ENCODE assay signal across 2 cellular contexts in the genomic region with DNA sequence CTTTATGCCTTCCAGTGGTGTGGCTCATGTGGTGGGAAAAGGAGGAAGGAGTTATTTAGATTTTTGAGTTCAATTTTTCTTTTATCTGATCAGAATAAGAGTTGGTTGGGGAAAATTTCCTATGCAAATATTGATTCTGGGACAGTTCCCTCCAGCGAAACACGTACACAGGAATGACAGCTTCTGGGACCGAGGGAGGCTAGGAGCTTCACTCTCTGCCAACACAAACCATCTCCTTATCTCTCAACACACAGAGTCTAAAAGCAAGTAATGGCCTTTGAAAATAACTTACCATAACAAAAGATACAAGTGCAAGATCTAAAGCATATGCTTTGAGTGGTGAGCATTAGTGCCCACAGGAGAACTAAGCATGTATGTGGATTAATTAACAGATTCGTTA.
TF ChIP-seq lines count a peak whose summit lies in the region.

No MANE protein-coding gene starts in this region.

TF ChIP-seq in HepG2, 621 proteins besides CTCF, POLR2A, EP300 and RAD21 (continued from another document):
- TF ChIP-seq NFYC (CRISPR knock-in tag; IDR thresholded peaks at IDR 0.05) (no peak), ZMYM3 (CRISPR knock-in tag; IDR thresholded peaks at IDR 0.05) (no peak), ZNF549 (CRISPR knock-in tag; IDR thresholded peaks at IDR 0.05) (no peak), DMAP1 (CRISPR knock-in tag; IDR thresholded peaks at IDR 0.05) (no peak), ESRRA (CRISPR knock-in tag; IDR thresholded peaks at IDR 0.05; ENCODE audit: low read depth) (no peak), THYN1 (CRISPR knock-in tag; IDR thresholded peaks at IDR 0.05; ENCODE audit: borderline replicate concordance, low read depth) (no peak), ONECUT2 (CRISPR knock-in tag; IDR thresholded peaks at IDR 0.05) (no peak)
- TF ChIP-seq, protein P1, sequence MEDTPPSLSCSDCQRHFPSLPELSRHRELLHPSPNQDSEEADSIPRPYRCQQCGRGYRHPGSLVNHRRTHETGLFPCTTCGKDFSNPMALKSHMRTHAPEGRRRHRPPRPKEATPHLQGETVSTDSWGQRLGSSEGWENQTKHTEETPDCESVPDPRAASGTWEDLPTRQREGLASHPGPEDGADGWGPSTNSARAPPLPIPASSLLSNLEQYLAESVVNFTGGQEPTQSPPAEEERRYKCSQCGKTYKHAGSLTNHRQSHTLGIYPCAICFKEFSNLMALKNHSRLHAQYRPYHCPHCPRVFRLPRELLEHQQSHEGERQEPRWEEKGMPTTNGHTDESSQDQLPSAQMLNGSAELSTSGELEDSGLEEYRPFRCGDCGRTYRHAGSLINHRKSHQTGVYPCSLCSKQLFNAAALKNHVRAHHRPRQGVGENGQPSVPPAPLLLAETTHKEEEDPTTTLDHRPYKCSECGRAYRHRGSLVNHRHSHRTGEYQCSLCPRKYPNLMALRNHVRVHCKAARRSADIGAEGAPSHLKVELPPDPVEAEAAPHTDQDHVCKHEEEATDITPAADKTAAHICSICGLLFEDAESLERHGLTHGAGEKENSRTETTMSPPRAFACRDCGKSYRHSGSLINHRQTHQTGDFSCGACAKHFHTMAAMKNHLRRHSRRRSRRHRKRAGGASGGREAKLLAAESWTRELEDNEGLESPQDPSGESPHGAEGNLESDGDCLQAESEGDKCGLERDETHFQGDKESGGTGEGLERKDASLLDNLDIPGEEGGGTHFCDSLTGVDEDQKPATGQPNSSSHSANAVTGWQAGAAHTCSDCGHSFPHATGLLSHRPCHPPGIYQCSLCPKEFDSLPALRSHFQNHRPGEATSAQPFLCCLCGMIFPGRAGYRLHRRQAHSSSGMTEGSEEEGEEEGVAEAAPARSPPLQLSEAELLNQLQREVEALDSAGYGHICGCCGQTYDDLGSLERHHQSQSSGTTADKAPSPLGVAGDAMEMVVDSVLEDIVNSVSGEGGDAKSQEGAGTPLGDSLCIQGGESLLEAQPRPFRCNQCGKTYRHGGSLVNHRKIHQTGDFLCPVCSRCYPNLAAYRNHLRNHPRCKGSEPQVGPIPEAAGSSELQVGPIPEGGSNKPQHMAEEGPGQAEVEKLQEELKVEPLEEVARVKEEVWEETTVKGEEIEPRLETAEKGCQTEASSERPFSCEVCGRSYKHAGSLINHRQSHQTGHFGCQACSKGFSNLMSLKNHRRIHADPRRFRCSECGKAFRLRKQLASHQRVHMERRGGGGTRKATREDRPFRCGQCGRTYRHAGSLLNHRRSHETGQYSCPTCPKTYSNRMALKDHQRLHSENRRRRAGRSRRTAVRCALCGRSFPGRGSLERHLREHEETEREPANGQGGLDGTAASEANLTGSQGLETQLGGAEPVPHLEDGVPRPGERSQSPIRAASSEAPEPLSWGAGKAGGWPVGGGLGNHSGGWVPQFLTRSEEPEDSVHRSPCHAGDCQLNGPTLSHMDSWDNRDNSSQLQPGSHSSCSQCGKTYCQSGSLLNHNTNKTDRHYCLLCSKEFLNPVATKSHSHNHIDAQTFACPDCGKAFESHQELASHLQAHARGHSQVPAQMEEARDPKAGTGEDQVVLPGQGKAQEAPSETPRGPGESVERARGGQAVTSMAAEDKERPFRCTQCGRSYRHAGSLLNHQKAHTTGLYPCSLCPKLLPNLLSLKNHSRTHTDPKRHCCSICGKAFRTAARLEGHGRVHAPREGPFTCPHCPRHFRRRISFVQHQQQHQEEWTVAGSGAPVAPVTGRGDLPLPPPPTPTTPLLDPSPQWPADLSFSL (CRISPR knock-in tag; IDR thresholded peaks at IDR 0.05): no peak
- TF ChIP-seq, protein P2, sequence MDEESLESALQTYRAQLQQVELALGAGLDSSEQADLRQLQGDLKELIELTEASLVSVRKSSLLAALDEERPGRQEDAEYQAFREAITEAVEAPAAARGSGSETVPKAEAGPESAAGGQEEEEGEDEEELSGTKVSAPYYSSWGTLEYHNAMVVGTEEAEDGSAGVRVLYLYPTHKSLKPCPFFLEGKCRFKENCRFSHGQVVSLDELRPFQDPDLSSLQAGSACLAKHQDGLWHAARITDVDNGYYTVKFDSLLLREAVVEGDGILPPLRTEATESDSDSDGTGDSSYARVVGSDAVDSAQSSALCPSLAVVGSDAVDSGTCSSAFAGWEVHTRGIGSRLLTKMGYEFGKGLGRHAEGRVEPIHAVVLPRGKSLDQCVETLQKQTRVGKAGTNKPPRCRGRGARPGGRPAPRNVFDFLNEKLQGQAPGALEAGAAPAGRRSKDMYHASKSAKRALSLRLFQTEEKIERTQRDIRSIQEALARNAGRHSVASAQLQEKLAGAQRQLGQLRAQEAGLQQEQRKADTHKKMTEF (CRISPR knock-in tag; IDR thresholded peaks at IDR 0.05): no peak

TF ChIP-seq in K562, 482 proteins besides CTCF, POLR2A, EP300 and RAD21 (continued from another document and continues in another):
- no peak for TF ChIP-seq KDM2B (CRISPR knock-in tag; IDR thresholded peaks at IDR 0.05)
- no peak for TF ChIP-seq POLR2AphosphoS2 (IDR thresholded peaks at IDR 0.05; ENCODE audit: low read length)
- TF ChIP-seq ZNF354B (CRISPR knock-in tag; IDR thresholded peaks at IDR 0.05): no peak
- TF ChIP-seq, protein P3, sequence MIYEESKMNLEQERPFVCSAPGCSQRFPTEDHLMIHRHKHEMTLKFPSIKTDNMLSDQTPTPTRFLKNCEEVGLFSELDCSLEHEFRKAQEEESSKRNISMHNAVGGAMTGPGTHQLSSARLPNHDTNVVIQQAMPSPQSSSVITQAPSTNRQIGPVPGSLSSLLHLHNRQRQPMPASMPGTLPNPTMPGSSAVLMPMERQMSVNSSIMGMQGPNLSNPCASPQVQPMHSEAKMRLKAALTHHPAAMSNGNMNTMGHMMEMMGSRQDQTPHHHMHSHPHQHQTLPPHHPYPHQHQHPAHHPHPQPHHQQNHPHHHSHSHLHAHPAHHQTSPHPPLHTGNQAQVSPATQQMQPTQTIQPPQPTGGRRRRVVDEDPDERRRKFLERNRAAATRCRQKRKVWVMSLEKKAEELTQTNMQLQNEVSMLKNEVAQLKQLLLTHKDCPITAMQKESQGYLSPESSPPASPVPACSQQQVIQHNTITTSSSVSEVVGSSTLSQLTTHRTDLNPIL (CRISPR knock-in tag; IDR thresholded peaks at IDR 0.05): no peak
- peak in 1 of 2 experiments; percentile 57; a peak in 1 of 4 replicates for TF ChIP-seq FOXA3 (CRISPR knock-in tag; conservative IDR thresholded peaks at IDR 0.05 in 1 of 2, IDR thresholded peaks at IDR 0.05 in 1 of 2)
- no peak for TF ChIP-seq JUND (IDR thresholded peaks at IDR 0.05; ENCODE audit: borderline replicate concordance, low read depth, low read length)
- TF ChIP-seq JUND (tag; IDR thresholded peaks at IDR 0.05; ENCODE audit: borderline replicate concordance, low read depth, low read length): no peak
- TF ChIP-seq TEAD4 (IDR thresholded peaks at IDR 0.05; ENCODE audit: low read length): no peak
- no peak for TF ChIP-seq TEAD4 (CRISPR knock-in tag; IDR thresholded peaks at IDR 0.05; ENCODE audit: borderline replicate concordance)
- TF ChIP-seq SRSF3 (IDR thresholded peaks at IDR 0.05; ENCODE audit: insufficient read depth, low read length): no peak
- TF ChIP-seq, protein P4, sequence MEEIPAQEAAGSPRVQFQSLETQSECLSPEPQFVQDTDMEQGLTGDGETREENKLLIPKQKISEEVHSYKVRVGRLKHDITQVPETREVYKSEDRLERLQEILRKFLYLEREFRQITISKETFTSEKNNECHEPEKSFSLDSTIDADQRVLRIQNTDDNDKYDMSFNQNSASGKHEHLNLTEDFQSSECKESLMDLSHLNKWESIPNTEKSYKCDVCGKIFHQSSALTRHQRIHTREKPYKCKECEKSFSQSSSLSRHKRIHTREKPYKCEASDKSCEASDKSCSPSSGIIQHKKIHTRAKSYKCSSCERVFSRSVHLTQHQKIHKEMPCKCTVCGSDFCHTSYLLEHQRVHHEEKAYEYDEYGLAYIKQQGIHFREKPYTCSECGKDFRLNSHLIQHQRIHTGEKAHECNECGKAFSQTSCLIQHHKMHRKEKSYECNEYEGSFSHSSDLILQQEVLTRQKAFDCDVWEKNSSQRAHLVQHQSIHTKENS (CRISPR knock-in tag; IDR thresholded peaks at IDR 0.05): no peak
- peak; percentile 41; the same call in 1 of the 2 replicates for TF ChIP-seq GATA2 (CRISPR knock-in tag; IDR thresholded peaks at IDR 0.05)
- peak; percentile 26; the same call in 1 of the 2 replicates for TF ChIP-seq ARID1B (IDR thresholded peaks at IDR 0.05)
- TF ChIP-seq TCF3 (CRISPR knock-in tag; IDR thresholded peaks at IDR 0.05): peak; percentile 67
- TF ChIP-seq, protein P5, sequence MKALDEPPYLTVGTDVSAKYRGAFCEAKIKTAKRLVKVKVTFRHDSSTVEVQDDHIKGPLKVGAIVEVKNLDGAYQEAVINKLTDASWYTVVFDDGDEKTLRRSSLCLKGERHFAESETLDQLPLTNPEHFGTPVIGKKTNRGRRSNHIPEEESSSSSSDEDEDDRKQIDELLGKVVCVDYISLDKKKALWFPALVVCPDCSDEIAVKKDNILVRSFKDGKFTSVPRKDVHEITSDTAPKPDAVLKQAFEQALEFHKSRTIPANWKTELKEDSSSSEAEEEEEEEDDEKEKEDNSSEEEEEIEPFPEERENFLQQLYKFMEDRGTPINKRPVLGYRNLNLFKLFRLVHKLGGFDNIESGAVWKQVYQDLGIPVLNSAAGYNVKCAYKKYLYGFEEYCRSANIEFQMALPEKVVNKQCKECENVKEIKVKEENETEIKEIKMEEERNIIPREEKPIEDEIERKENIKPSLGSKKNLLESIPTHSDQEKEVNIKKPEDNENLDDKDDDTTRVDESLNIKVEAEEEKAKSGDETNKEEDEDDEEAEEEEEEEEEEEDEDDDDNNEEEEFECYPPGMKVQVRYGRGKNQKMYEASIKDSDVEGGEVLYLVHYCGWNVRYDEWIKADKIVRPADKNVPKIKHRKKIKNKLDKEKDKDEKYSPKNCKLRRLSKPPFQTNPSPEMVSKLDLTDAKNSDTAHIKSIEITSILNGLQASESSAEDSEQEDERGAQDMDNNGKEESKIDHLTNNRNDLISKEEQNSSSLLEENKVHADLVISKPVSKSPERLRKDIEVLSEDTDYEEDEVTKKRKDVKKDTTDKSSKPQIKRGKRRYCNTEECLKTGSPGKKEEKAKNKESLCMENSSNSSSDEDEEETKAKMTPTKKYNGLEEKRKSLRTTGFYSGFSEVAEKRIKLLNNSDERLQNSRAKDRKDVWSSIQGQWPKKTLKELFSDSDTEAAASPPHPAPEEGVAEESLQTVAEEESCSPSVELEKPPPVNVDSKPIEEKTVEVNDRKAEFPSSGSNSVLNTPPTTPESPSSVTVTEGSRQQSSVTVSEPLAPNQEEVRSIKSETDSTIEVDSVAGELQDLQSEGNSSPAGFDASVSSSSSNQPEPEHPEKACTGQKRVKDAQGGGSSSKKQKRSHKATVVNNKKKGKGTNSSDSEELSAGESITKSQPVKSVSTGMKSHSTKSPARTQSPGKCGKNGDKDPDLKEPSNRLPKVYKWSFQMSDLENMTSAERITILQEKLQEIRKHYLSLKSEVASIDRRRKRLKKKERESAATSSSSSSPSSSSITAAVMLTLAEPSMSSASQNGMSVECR (CRISPR knock-in tag; IDR thresholded peaks at IDR 0.05): no peak
- no peak for TF ChIP-seq ZNF77 (CRISPR knock-in tag; IDR thresholded peaks at IDR 0.05)
- no peak for TF ChIP-seq HMGN3 (IDR thresholded peaks at IDR 0.05; ENCODE audit: borderline replicate concordance, extremely low read depth, insufficient read length, low read depth, low read length)
- TF ChIP-seq, protein P6, sequence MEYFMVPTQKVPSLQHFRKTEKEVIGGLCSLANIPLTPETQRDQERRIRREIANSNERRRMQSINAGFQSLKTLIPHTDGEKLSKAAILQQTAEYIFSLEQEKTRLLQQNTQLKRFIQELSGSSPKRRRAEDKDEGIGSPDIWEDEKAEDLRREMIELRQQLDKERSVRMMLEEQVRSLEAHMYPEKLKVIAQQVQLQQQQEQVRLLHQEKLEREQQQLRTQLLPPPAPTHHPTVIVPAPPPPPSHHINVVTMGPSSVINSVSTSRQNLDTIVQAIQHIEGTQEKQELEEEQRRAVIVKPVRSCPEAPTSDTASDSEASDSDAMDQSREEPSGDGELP (CRISPR knock-in tag; IDR thresholded peaks at IDR 0.05; ENCODE audit: borderline replicate concordance): no peak
- TF ChIP-seq CEBPB (tag; IDR thresholded peaks at IDR 0.05): no peak
- TF ChIP-seq, protein P7, sequence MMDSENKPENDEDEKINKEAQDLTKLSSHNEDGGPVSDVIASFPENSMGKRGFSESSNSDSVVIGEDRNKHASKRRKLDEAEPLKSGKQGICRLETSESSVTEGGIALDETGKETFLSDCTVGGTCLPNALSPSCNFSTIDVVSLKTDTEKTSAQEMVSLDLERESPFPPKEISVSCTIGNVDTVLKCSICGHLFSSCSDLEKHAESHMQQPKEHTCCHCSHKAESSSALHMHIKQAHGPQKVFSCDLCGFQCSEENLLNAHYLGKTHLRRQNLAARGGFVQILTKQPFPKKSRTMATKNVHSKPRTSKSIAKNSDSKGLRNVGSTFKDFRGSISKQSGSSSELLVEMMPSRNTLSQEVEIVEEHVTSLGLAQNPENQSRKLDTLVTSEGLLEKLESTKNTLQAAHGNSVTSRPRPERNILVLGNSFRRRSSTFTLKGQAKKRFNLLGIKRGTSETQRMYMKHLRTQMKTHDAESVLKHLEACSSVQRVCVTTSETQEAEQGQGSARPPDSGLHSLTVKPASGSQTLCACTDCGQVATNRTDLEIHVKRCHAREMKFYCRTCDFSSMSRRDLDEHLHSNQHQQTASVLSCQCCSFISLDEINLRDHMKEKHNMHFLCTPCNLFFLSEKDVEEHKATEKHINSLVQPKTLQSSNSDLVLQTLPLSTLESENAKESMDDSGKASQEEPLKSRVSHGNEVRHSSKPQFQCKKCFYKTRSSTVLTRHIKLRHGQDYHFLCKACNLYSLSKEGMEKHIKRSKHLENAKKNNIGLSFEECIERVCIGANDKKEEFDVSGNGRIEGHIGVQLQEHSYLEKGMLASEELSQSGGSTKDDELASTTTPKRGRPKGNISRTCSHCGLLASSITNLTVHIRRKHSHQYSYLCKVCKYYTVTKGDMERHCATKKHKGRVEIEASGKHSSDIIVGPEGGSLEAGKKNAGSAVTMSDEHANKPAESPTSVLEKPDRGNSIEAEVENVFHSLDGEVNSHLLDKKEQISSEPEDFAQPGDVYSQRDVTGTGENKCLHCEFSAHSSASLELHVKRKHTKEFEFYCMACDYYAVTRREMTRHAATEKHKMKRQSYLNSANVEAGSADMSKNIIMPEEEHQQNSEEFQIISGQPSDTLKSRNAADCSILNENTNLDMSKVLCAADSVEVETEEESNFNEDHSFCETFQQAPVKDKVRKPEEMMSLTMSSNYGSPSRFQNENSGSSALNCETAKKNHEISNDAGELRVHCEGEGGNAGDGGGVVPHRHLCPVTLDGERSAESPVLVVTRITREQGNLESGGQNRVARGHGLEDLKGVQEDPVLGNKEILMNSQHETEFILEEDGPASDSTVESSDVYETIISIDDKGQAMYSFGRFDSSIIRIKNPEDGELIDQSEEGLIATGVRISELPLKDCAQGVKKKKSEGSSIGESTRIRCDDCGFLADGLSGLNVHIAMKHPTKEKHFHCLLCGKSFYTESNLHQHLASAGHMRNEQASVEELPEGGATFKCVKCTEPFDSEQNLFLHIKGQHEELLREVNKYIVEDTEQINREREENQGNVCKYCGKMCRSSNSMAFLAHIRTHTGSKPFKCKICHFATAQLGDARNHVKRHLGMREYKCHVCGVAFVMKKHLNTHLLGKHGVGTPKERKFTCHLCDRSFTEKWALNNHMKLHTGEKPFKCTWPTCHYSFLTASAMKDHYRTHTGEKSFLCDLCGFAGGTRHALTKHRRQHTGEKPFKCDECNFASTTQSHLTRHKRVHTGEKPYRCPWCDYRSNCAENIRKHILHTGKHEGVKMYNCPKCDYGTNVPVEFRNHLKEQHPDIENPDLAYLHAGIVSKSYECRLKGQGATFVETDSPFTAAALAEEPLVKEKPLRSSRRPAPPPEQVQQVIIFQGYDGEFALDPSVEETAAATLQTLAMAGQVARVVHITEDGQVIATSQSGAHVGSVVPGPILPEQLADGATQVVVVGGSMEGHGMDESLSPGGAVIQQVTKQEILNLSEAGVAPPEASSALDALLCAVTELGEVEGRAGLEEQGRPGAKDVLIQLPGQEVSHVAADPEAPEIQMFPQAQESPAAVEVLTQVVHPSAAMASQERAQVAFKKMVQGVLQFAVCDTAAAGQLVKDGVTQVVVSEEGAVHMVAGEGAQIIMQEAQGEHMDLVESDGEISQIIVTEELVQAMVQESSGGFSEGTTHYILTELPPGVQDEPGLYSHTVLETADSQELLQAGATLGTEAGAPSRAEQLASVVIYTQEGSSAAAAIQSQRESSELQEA (IDR thresholded peaks at IDR 0.05; ENCODE audit: low read depth): no peak
- no peak for TF ChIP-seq KDM1A (IDR thresholded peaks at IDR 0.05)
- no peak for TF ChIP-seq HEY1 (CRISPR knock-in tag; IDR thresholded peaks at IDR 0.05; ENCODE audit: borderline replicate concordance)
- TF ChIP-seq TSC22D4 (tag; IDR thresholded peaks at IDR 0.05): no peak
